ENCODE assay signal across 8 cellular contexts in the genomic region with DNA sequence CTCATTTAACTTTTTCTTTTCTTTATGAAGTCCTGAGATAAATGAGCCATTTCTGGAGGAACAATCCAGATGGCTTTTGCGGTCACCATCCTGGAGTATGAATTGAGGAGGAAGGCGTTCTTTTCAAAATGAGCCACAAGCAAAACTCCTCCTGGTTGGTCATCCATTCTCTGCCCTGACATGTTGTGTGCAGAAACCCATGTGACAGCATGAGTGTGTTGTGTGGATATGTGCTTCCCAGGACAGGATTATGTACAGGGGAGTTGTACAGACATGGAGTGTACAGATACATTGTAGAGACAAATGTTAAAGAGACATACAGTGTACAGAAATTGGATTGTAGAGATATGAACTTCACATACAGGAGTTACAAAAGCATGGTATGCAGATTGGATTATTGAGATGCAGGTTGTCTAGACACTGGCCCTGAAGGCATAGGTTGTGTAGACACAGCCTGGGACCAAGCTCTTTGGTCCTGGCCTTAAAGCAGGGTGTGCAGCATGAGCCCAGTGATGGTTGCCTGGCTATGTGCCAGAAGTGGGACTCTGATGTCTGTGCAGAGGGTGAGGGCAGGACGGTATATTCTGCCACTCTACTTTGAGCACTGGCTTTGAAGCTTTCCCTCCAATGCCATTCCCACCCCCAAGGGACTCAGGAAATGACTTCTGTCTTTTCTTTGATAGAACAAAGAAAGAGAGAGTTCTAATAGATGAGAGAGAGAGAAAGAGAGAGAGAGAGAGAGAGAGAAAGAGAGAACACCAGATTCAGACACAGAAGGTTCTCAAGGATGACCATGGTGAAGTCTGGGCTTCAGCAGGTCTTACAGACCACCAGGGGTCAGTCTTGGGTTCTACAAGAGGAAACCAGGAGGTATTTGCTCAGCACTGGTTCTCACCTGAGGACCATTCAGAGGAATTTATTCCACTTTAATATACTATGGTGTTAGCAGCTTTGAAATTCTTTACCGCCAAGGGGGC.
DNase-seq lines count a peak whose midpoint lies in the region; ATAC-seq and TF ChIP-seq lines count a peak whose summit lies in the region.

No MANE protein-coding gene starts in this region.

- H3K27me3 ChIP-seq in neural progenitor cell: no peaks in the 10 kb centered on the region

- no peaks in the 10 kb centered on the region for H3K9me3 ChIP-seq in neural progenitor cell (ENCODE audit: low read depth)

- no peak overlapping the region for H3K4me3 ChIP-seq in neural progenitor cell

- no peaks in the 10 kb centered on the region for H3K36me3 Mint-ChIP-seq in Calu3 (ENCODE audit: insufficient read depth, unreplicated experiment)
- no peaks in the 10 kb centered on the region for H3K36me3 Mint-ChIP-seq in activated CD4-positive, alpha-beta T cell treated with anti-CD3 and anti-CD28 coated beads, Interleukin-2, amount 10 ng/mL, durations not matched to agents 24 days and 14 days (ENCODE audit: low read depth)
- no peaks in the 10 kb centered on the region for H3K36me3 Mint-ChIP-seq in neural progenitor cell

- H2AFZ ChIP-seq in neural progenitor cell (replicated peaks): no peak overlapping the region

- no peaks in the 10 kb centered on the region for H3F3A ChIP-seq in neural progenitor cell (ENCODE audit: low read depth)

- H3K9me3 Mint-ChIP-seq in Calu3 (ENCODE audit: low read depth, unreplicated experiment): no peaks in the 10 kb centered on the region
- H3K9me3 Mint-ChIP-seq in activated CD4-positive, alpha-beta T cell treated with anti-CD3 and anti-CD28 coated beads, Interleukin-2, amount 10 ng/mL, durations not matched to agents 24 days and 14 days: no peaks in the 10 kb centered on the region
- H3K9me3 Mint-ChIP-seq in neural progenitor cell: no peaks in the 10 kb centered on the region

- H3K79me2 ChIP-seq in neural progenitor cell (ENCODE audit: low read depth): no peaks in the 10 kb centered on the region

- no TSS peak for BruUV-seq in Calu3 (replicated peaks; lab: Mats Ljungman, UMichigan)

- DNase-seq in Calu3 (peak; percentile 52), NCI-H2029 (lab: John Stamatoyannopoulos, UW) (peak; percentile 72), fibroblast of the conjunctiva (ENCODE audit: low read depth) (peak; percentile 64), neural progenitor cell (ENCODE audit: low spot score) (peak; percentile 86)
- DNase-seq in activated CD4-positive, alpha-beta T cell treated with anti-CD3 and anti-CD28 coated beads, Interleukin-2, amount 10 ng/mL, durations not matched to agents 24 days and 14 days: peak; percentile 78
- no peak for DNase-seq in activated CD4-positive, CD25-positive, alpha-beta regulatory T cell treated with anti-CD3 and anti-CD28 coated beads, Interleukin-2, amount 50 U/mL, for 72 hours
- no peak for DNase-seq in activated CD8-positive, alpha-beta memory T cell treated with anti-CD3 and anti-CD28 coated beads, Interleukin-2, amount 50 U/mL, for 48 hours

- H3K27ac Mint-ChIP-seq in Calu3 (ENCODE audit: unreplicated experiment) (no peak overlapping the region), neural progenitor cell (peak overlapping the region; percentile 61)
- H3K27ac Mint-ChIP-seq in activated CD4-positive, alpha-beta T cell treated with anti-CD3 and anti-CD28 coated beads, Interleukin-2, amount 10 ng/mL, durations not matched to agents 24 days and 14 days: no peak overlapping the region

- peaks cover 78% of the 10 kb centered on the region for H3K27me3 Mint-ChIP-seq in Calu3 (ENCODE audit: unreplicated experiment)
- H3K27me3 Mint-ChIP-seq in activated CD4-positive, alpha-beta T cell treated with anti-CD3 and anti-CD28 coated beads, Interleukin-2, amount 10 ng/mL, durations not matched to agents 24 days and 14 days: peaks cover 8% of the 10 kb centered on the region
- H3K27me3 Mint-ChIP-seq in neural progenitor cell (ENCODE audit: insufficient read depth, low read depth): peaks cover 5% of the 10 kb centered on the region

- H3K4me1 Mint-ChIP-seq in Calu3 (ENCODE audit: low read depth, unreplicated experiment) (no peaks in the 10 kb centered on the region), neural progenitor cell (peaks cover 32% of the 10 kb centered on the region)
- no peaks in the 10 kb centered on the region for H3K4me1 Mint-ChIP-seq in activated CD4-positive, alpha-beta T cell treated with anti-CD3 and anti-CD28 coated beads, Interleukin-2, amount 10 ng/mL, durations not matched to agents 24 days and 14 days

- H3K4me3 Mint-ChIP-seq in Calu3 (ENCODE audit: low read depth, unreplicated experiment) (no peak overlapping the region), neural progenitor cell (no peak overlapping the region)
- no peak overlapping the region for H3K4me3 Mint-ChIP-seq in activated CD4-positive, alpha-beta T cell treated with anti-CD3 and anti-CD28 coated beads, Interleukin-2, amount 10 ng/mL, durations not matched to agents 24 days and 14 days

- H3K9ac ChIP-seq in neural progenitor cell: no peak overlapping the region

- H3K4me2 ChIP-seq in neural progenitor cell: no peak overlapping the region

- peaks cover 17% of the 10 kb centered on the region for H3K4me1 ChIP-seq in neural progenitor cell

- ATAC-seq in GM19328 (IDR thresholded peaks at IDR 0.05; ENCODE audit: unreplicated experiment): peak; percentile 53

- H3K27ac ChIP-seq in neural progenitor cell: no peak overlapping the region

- H4K20me1 ChIP-seq in neural progenitor cell (ENCODE audit: low read depth): no peaks in the 10 kb centered on the region

- intact Hi-C loops in Calu3 (cut with micrococcal nuclease; ENCODE audit: unreplicated experiment): loop anchor here (2.0 to 10.0 kb wide), 2 partner anchors 230 to 588 kb away; a partner anchor contains a TSS
- intact Hi-C loops in activated CD4-positive, alpha-beta T cell treated with anti-CD3 and anti-CD28 coated beads, Interleukin-2, amount 10 ng/mL, durations not matched to agents 24 days and 14 days (cut with micrococcal nuclease): loop anchor here (1.0 kb wide), 1 partner anchor 121 kb away; no protein-coding TSS in a partner anchor

- CTCF ChIA-PET in Calu3 (lab: Charles Lee): interaction anchor here (1.2 kb wide), 1 partner anchor 299 kb away, joined by 3 read pairs; no protein-coding TSS in a partner anchor

- no peaks in the 10 kb centered on the region for H3K36me3 ChIP-seq in neural progenitor cell

- peak; percentile 47 for TF ChIP-seq CTCF in Calu3 (IDR thresholded peaks at IDR 0.05; ENCODE audit: unreplicated experiment)
- peak; percentile 81 for TF ChIP-seq CTCF in neural progenitor cell (IDR thresholded peaks at IDR 0.05)

Comparison
In these comparisons a context has a peak if more than half of its experiments do, and no peak if none do; other contexts are left out.
1. DNase-seq: peak in Calu3 (single experiment), NCI-H2029 (single experiment), activated CD4-positive, alpha-beta T cell treated with anti-CD3 and anti-CD28 coated beads, Interleukin-2, amount 10 ng/mL, durations not matched to agents 24 days and 14 days (single experiment), fibroblast of the conjunctiva (single experiment) and neural progenitor cell (single experiment); none in activated CD4-positive, CD25-positive, alpha-beta regulatory T cell treated with anti-CD3 and anti-CD28 coated beads, Interleukin-2, amount 50 U/mL, for 72 hours (single experiment) and activated CD8-positive, alpha-beta memory T cell treated with anti-CD3 and anti-CD28 coated beads, Interleukin-2, amount 50 U/mL, for 48 hours (single experiment).